9 cellular contexts compared by ENCODE assay signal in the genomic region with DNA sequence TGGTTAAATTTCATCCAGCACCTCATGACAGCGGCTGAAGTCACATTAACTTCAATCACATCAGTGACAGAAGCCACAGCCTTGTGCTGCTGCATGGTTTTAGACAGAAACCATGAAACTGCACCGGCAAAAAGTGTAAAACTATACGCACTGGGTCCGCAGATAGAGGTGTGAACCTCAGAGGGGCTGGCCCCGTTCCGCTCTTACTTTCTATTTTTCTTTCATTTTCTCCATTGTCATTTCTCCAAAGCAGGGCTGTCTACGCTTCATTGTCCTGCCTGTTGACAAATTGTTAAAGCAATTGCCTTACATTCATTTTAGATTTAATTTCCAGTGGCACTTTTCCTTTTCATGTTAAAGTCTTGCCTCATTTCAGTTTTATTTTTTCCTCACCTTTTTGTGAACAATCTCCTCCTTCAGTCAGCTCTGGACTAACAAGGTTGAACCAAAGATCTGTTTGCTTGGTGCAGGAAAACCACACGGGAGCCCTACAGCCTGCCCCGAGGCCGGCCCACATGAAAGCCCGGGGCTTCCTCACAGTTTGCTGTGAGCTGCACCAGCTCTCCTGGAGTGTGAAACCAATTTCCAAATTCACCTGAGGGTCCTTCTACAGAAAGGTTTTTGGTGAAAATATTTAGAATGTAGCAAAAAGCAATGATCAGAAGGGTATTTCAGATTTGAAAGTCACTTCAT.
DNase-seq lines count a peak whose midpoint lies in the region; ATAC-seq lines count a peak whose summit lies in the region.
"Had no signal": no experiment of that assay in that cellular context is flagged by ENCODE, and none has a peak within 500 bp of the region (broad histone marks: within the 10 kb centered on the region; RNA-seq: fewer than 3 reads in every experiment).

No MANE protein-coding gene starts in this region.

- no peak overlapping the region for H3K27ac ChIP-seq in CD8-positive, alpha-beta memory T cell (ENCODE audit: low read depth, low read length)

- peak overlapping the region; percentile 63 to 91 (median 76) for H3K27ac Mint-ChIP-seq in CD8-positive, alpha-beta memory T cell
- peak overlapping the region; percentile 23 for H3K27ac Mint-ChIP-seq in activated naive CD8-positive, alpha-beta T cell

- H3K9me3 ChIP-seq in CD8-positive, alpha-beta memory T cell (ENCODE audit: low read length): no peaks in the 10 kb centered on the region

- H3K9me3 Mint-ChIP-seq in CD8-positive, alpha-beta memory T cell: no peaks in the 10 kb centered on the region
- no peaks in the 10 kb centered on the region for H3K9me3 Mint-ChIP-seq in activated naive CD8-positive, alpha-beta T cell (ENCODE audit: low read depth)

- H3K27me3 Mint-ChIP-seq in CD8-positive, alpha-beta memory T cell: no peaks in the 10 kb centered on the region
- H3K27me3 Mint-ChIP-seq in activated naive CD8-positive, alpha-beta T cell: no peaks in the 10 kb centered on the region

- peak in 2 of 5 donors; percentile 16 to 56 for DNase-seq in CD8-positive, alpha-beta memory T cell
- DNase-seq in nucleus accumbens (lab: John Stamatoyannopoulos, UW): no peak
- no peak for DNase-seq in NCI-H2171 treated with DMSO at 0.1 percent for 48 hours (lab: John Stamatoyannopoulos, UW)
- no peak for DNase-seq in dermis blood vessel endothelial cell
- no peak for DNase-seq in NCI-H2171 (lab: John Stamatoyannopoulos, UW)
- DNase-seq: MV-4-11 had no signal

- POLR2A ChIA-PET in CD8-positive, alpha-beta memory T cell (lab: Charles Lee): no interaction called here

- H3K36me3 Mint-ChIP-seq in CD8-positive, alpha-beta memory T cell: no peaks in the 10 kb centered on the region
- H3K36me3 Mint-ChIP-seq in activated naive CD8-positive, alpha-beta T cell: no peaks in the 10 kb centered on the region

- peaks cover 20 to 42% (median 32%) of the 10 kb centered on the region in 3 donors for H3K4me1 Mint-ChIP-seq in CD8-positive, alpha-beta memory T cell
- peaks cover 37% of the 10 kb centered on the region for H3K4me1 Mint-ChIP-seq in activated naive CD8-positive, alpha-beta T cell (ENCODE audit: low read depth)

- peak overlapping the region; percentile 62 to 87 (median 82) for H3K4me3 Mint-ChIP-seq in CD8-positive, alpha-beta memory T cell
- H3K4me3 Mint-ChIP-seq in activated naive CD8-positive, alpha-beta T cell: peak overlapping the region; percentile 69

- no peaks in the 10 kb centered on the region for H3K36me3 ChIP-seq in CD8-positive, alpha-beta memory T cell (ENCODE audit: insufficient read depth, low read length)

- H3K4me1 ChIP-seq in CD8-positive, alpha-beta memory T cell (ENCODE audit: insufficient read depth, low read length): peaks cover 25% of the 10 kb centered on the region

- CTCF ChIA-PET in CD8-positive, alpha-beta memory T cell (lab: Charles Lee): no interaction called here

- no peaks in the 10 kb centered on the region for H3K27me3 ChIP-seq in CD8-positive, alpha-beta memory T cell (ENCODE audit: insufficient read depth, low read length, poor library complexity, severe bottlenecking)

- ATAC-seq in GM19397 (IDR thresholded peaks at IDR 0.05; ENCODE audit: unreplicated experiment): peak; percentile 82
- peak; percentile 88 for ATAC-seq in HG03108 (IDR thresholded peaks at IDR 0.05; ENCODE audit: unreplicated experiment)

- H3K4me3 ChIP-seq in CD8-positive, alpha-beta memory T cell (ENCODE audit: low read length): peak overlapping the region; percentile 7
